ENCODE assay signal across 1 cellular context in genomic region chr15:84658788-84659411, GRCh38.
TF ChIP-seq lines count a peak whose summit lies in the region.

No MANE protein-coding gene starts in this region.

TF ChIP-seq in IMR-90, 13 proteins besides CTCF, POLR2A, EP300 and RAD21 (continued from another document):
- TF ChIP-seq USF2 (IDR thresholded peaks at IDR 0.05; ENCODE audit: low read depth, low read length) (no peak), MAZ (IDR thresholded peaks at IDR 0.05; ENCODE audit: borderline replicate concordance, low read depth, low read length) (no peak)
